ENCODE assay signal across 8 cellular contexts in genomic region chr12:64450711-64451486, GRCh38. TPM values are rescaled to one million over a fixed set of nuclear protein-coding genes. Genes with fewer than 3 reads are reported as not detected.
DNase-seq lines count a peak whose midpoint lies in the region; ATAC-seq and TF ChIP-seq lines count a peak whose summit lies in the region.

No MANE protein-coding gene starts in this region.

- ATAC-seq in effector memory CD8-positive, alpha-beta T cell (replicated peaks), result peak; percentile 28
- peak; percentile 45 for ATAC-seq in naive B cell (ENCODE audit: low read depth in 2 of 2)
- ATAC-seq in HG03025 (IDR thresholded peaks at IDR 0.05; ENCODE audit: low FRiP score, unreplicated experiment), result no peak
- no peak for ATAC-seq in HG02588 (IDR thresholded peaks at IDR 0.05; ENCODE audit: unreplicated experiment)
- no peak for ATAC-seq in HG02678 (IDR thresholded peaks at IDR 0.05; ENCODE audit: unreplicated experiment)

- no peak for TF ChIP-seq CTCF in HL-60 (IDR thresholded peaks at IDR 0.05; ENCODE audit: insufficient read depth, low read length)

- H3K9me3 Mint-ChIP-seq in effector memory CD8-positive, alpha-beta T cell, result no peaks in the 10 kb centered on the region
- no peaks in the 10 kb centered on the region for H3K9me3 Mint-ChIP-seq in naive B cell

- peaks cover 22% of the 10 kb centered on the region for H3K36me3 Mint-ChIP-seq in effector memory CD8-positive, alpha-beta T cell (ENCODE audit: insufficient read depth)
- H3K36me3 Mint-ChIP-seq in naive B cell, result no peaks in the 10 kb centered on the region

- H3K27me3 ChIP-seq in HL-60 (ENCODE audit: insufficient read depth, poor library complexity, severe bottlenecking), result no peaks in the 10 kb centered on the region

- peak overlapping the region; percentile 98 for H3K4me3 ChIP-seq in HL-60 (replicated peaks; ENCODE audit: insufficient read depth, low read length)

- peak overlapping the region; percentile 95 to 98 for H3K27ac Mint-ChIP-seq in effector memory CD8-positive, alpha-beta T cell
- peak overlapping the region in 5 of 6 donors; percentile 54 to 95 (median 91) for H3K27ac Mint-ChIP-seq in naive B cell

- peak overlapping the region; percentile 82 for H3K27ac ChIP-seq in HL-60 (replicated peaks)

- in situ Hi-C loops in Caki2 (cut with HindIII; ENCODE audit: low pct_unique_long_range_greater_than_20kb, low sequenced_read_pairs), result no loop called here

- H3K27me3 Mint-ChIP-seq in effector memory CD8-positive, alpha-beta T cell, result no peaks in the 10 kb centered on the region
- H3K27me3 Mint-ChIP-seq in naive B cell, result no peaks in the 10 kb centered on the region

- DNase-seq in Caki2 (ENCODE audit: low read depth) (peak; percentile 46), HL-60 (ENCODE audit: low read depth in 1 of 2, low spot score in 1 of 2) (peak; percentile 27 to 61), RKO (ENCODE audit: low spot score) (peak; percentile 64), naive B cell (peak; percentile 23)
- DNase-seq in effector memory CD8-positive, alpha-beta T cell, result no peak

- H3K4me3 Mint-ChIP-seq in effector memory CD8-positive, alpha-beta T cell, result peak overlapping the region; percentile 91 to 94
- peak overlapping the region; percentile 93 to 99 (median 95) for H3K4me3 Mint-ChIP-seq in naive B cell

- H3K4me1 Mint-ChIP-seq in effector memory CD8-positive, alpha-beta T cell (ENCODE audit: low read depth in 2 of 2), result peaks cover 26 to 40% of the 10 kb centered on the region in 2 donors
- peaks cover 18 to 29% (median 25%) of the 10 kb centered on the region in 3 donors for H3K4me1 Mint-ChIP-seq in naive B cell

RNA-seq across cellular contexts. Expression of gene TBK1, which starts 1.0 kb away (rescaled TPM):
- 14.5 and 17.4 TPM in 2 replicates for total RNA-seq in Caki2 (2014; rRNA removed; shearing (Covaris generic); ENCODE audit: low replicate concordance)
- 10 to 100 TPM; 16.0 to 24.5 (median 18.9) TPM for polyA plus RNA-seq in naive B cell (ENCODE audit: low read depth in 6 of 6)

RNA-seq across cellular contexts. Expression of gene XPOT, which starts 46.7 kb away (rescaled TPM):
- total RNA-seq in Caki2 (2014; rRNA removed; shearing (Covaris generic); ENCODE audit: low replicate concordance), result 50.5 and 68.5 TPM in 2 replicates
- polyA plus RNA-seq in naive B cell (ENCODE audit: low read depth in 6 of 6), result 10 to 100 TPM; 15.9 to 27.9 (median 22.4) TPM

Comparison
In these comparisons a context has a peak if more than half of its experiments do, and no peak if none do; other contexts are left out.
1. DNase-seq: peak in Caki2 (single experiment), HL-60 (2 of 2), RKO (single experiment) and naive B cell (single experiment); none in effector memory CD8-positive, alpha-beta T cell (0 of 3).
2. ATAC-seq: peak in effector memory CD8-positive, alpha-beta T cell (single experiment) and naive B cell (2 of 2); none in HG03025 (single experiment), HG02588 (single experiment) and HG02678 (single experiment).